23 cellular contexts compared by ENCODE assay signal in genomic region chr12:123028475-123028874, GRCh38.
"Had no signal": no experiment of that assay in that cellular context is flagged by ENCODE, and none has a peak within 500 bp of the region (broad histone marks: within the 10 kb centered on the region; RNA-seq: fewer than 3 reads in every experiment).

No MANE protein-coding gene starts in this region.

- H3K4me3 ChIP-seq: dorsolateral prefrontal cortex, heart right ventricle, lung, neural progenitor cell, ovary, suprapubic skin, tibial artery, upper lobe of left lung, uterus had no signal

- H3K4me1 ChIP-seq: suprapubic skin, tibial artery, uterus had no signal

- FAIRE-seq: endometrium, frontal cortex, small intestine had no signal

- H3K9me3 Mint-ChIP-seq: naive B cell, neural progenitor cell had no signal

- H3K36me3 ChIP-seq: neural progenitor cell, ovary, uterus had no signal

- ATAC-seq: esophagus mucosa, left colon had no signal

- H3K27ac ChIP-seq: heart right ventricle, neural progenitor cell, ovary, suprapubic skin, tibial artery, upper lobe of left lung, uterus had no signal

- H3K36me3 Mint-ChIP-seq: naive B cell, neural progenitor cell had no signal

- H3K27ac Mint-ChIP-seq: progenitor cell of endocrine pancreas had no signal

- H3K27me3 Mint-ChIP-seq: naive B cell had no signal

- H3K4me3 Mint-ChIP-seq: naive B cell had no signal

- H3K27me3 ChIP-seq: dorsolateral prefrontal cortex, heart right ventricle, neural progenitor cell, ovary, suprapubic skin, tibial artery, upper lobe of left lung, uterus had no signal

- H3K9me3 ChIP-seq: heart right ventricle, ovary, suprapubic skin, tibial artery, upper lobe of left lung, uterus had no signal

- DNase-seq: cortex of kidney; dorsolateral prefrontal cortex; effector CD8-positive, alpha-beta T cell; heart right ventricle; left colon; left ventricle myocardium superior; mesenchymal stem cell; naive B cell; ovary; right cardiac atrium; small intestine; stimulated activated CD4-positive, alpha-beta T cell treated with anti-CD3 and anti-CD28 coated beads, Interleukin-12 subunit alpha, Interleukin-12 subunit beta, amount 100 ng/mL, for 4 hours; stimulated activated naive CD4-positive, alpha-beta T cell treated with Interleukin-2 at 50 U/mL for 16 hours; tibial artery; upper lobe of left lung; uterus had no signal

- H3K9ac ChIP-seq: neural progenitor cell had no signal
